ENCODE assay signal across 25 cellular contexts in genomic region chr1:64100791-64101190, GRCh38.
DNase-seq lines count a peak whose midpoint lies in the region; ATAC-seq, FAIRE-seq and TF ChIP-seq lines count a peak whose summit lies in the region.
"Had no signal": no experiment of that assay in that cellular context is flagged by ENCODE, and none has a peak within 500 bp of the region (broad histone marks: within the 10 kb centered on the region; RNA-seq: fewer than 3 reads in every experiment).

No MANE protein-coding gene starts in this region.

- H3K14ac ChIP-seq in neuronal stem cell (ENCODE audit: low read length): no peak overlapping the region

- H3K27ac ChIP-seq in neuronal stem cell (replicated peaks; ENCODE audit: low read length): no peak overlapping the region
- H3K27ac ChIP-seq: C4-2B, Peyer's patch had no signal

- no peak overlapping the region for H2AFZ ChIP-seq in neuronal stem cell (ENCODE audit: low read length)

- H3K4me2 ChIP-seq in neuronal stem cell (ENCODE audit: insufficient read depth, low read length, poor library complexity, severe bottlenecking): no peak overlapping the region

- H3K36me3 ChIP-seq in neuronal stem cell (replicated peaks in 1 of 2; ENCODE audit: control insufficient read depth in 2 of 2, insufficient read depth in 2 of 2, low read length in 2 of 2): no peaks in the 10 kb centered on the region
- H3K36me3 ChIP-seq: Peyer's patch had no signal

- no peak overlapping the region for H3K4me3 Mint-ChIP-seq in Calu3 (ENCODE audit: low read depth, unreplicated experiment)
- H3K4me3 Mint-ChIP-seq: IgD-negative memory B cell had no signal

- H3K27me3 Mint-ChIP-seq in Calu3 (ENCODE audit: unreplicated experiment): no peaks in the 10 kb centered on the region
- H3K27me3 Mint-ChIP-seq: IgD-negative memory B cell had no signal

- no peaks in the 10 kb centered on the region for H3K9me3 Mint-ChIP-seq in Calu3 (ENCODE audit: low read depth, unreplicated experiment)

- H2BK15ac ChIP-seq in neuronal stem cell (ENCODE audit: low read length): no peak overlapping the region

- no peak overlapping the region for H3K4me3 ChIP-seq in astrocyte of the spinal cord (ENCODE audit: low read depth, low read length)
- H3K4me3 ChIP-seq in foreskin fibroblast (ENCODE audit: low read depth in 1 of 2, low read length in 2 of 2): no peak overlapping the region
- no peak overlapping the region for H3K4me3 ChIP-seq in neuronal stem cell (ENCODE audit: low read length in 2 of 2)
- H3K4me3 ChIP-seq: Peyer's patch had no signal

- no peak overlapping the region for H4K8ac ChIP-seq in neuronal stem cell (ENCODE audit: low read depth, low read length)

- BruUV-seq in Calu3 (replicated peaks; lab: Mats Ljungman, UMichigan): no TSS peak

- DNase-seq in Calu3 (no peak), astrocyte of the spinal cord (ENCODE audit: low read depth, low spot score) (peak; percentile 17), foreskin fibroblast (peak; percentile 49 to 73), sciatic nerve (ENCODE audit: low spot score) (no peak), neuronal stem cell (ENCODE audit: low spot score) (no peak), HTR-8/SVneo (ENCODE audit: insufficient read length, low spot score) (no peak)
- DNase-seq: 8988T, AML-193, DMS53, GDM1, GOT3, MV-4-11, NCI-H1105 treated with DMSO at 0.1 percent for 48 hours, NCI-H1694 treated with DMSO at 0.1 percent for 48 hours, NCI-H2081 treated with DMSO at 0.1 percent for 48 hours, NCI-H2171 treated with DMSO at 0.1 percent for 48 hours, NCI-H524 treated with DMSO at 0.1 percent for 48 hours, NCI-H82, Peyer's patch had no signal

- no peak for TF ChIP-seq CTCF in Calu3 (IDR thresholded peaks at IDR 0.05; ENCODE audit: unreplicated experiment)
- no peak for TF ChIP-seq CTCF in astrocyte of the spinal cord (IDR thresholded peaks at IDR 0.05; ENCODE audit: low read depth, low read length)
- TF ChIP-seq CTCF in foreskin fibroblast (IDR thresholded peaks at IDR 0.05; ENCODE audit: low read depth, low read length): no peak

- no peak overlapping the region for H2BK5ac ChIP-seq in neuronal stem cell (ENCODE audit: low read length)

- CTCF ChIA-PET in Calu3 (lab: Charles Lee): interaction anchor here (0.7 kb wide), 1 partner anchor 11 kb away, joined by 3 read pairs; no protein-coding TSS in a partner anchor

- H2AK5ac ChIP-seq in neuronal stem cell (ENCODE audit: low read depth, low read length): no peak overlapping the region

- peaks cover 15% of the 10 kb centered on the region for H3K4me1 Mint-ChIP-seq in Calu3 (ENCODE audit: low read depth, unreplicated experiment)
- H3K4me1 Mint-ChIP-seq: IgD-negative memory B cell had no signal

- no peaks in the 10 kb centered on the region for H3K9me3 ChIP-seq in neuronal stem cell (replicated peaks in 1 of 2; ENCODE audit: control insufficient read depth in 2 of 2, insufficient read depth in 1 of 2, low read depth in 1 of 2, low read length in 2 of 2)
- H3K9me3 ChIP-seq: Peyer's patch had no signal

- no peaks in the 10 kb centered on the region for H3K36me3 Mint-ChIP-seq in Calu3 (ENCODE audit: insufficient read depth, unreplicated experiment)
- H3K36me3 Mint-ChIP-seq: IgD-negative memory B cell had no signal

- intact Hi-C loops in Calu3 (cut with micrococcal nuclease; ENCODE audit: unreplicated experiment): no loop called here
- intact Hi-C loops in sciatic nerve (cut with DNase I): no loop called here

- H3K4ac ChIP-seq in neuronal stem cell (ENCODE audit: low read length): no peak overlapping the region

- no peak overlapping the region for H4K91ac ChIP-seq in neuronal stem cell (ENCODE audit: low read depth, low read length, poor library complexity)

- WGBS in neuronal stem cell (ENCODE audit: extremely low coverage in 2 of 2, insufficient read length in 2 of 2, insufficient replicate concordance in 1 of 2), 2 donors: no CpG with 5 or more reads among the region's 4 CpGs

- H3K9ac ChIP-seq in neuronal stem cell (ENCODE audit: low read depth, low read length, poor library complexity): no peak overlapping the region

- H3K4me1 ChIP-seq in neuronal stem cell (ENCODE audit: control insufficient read depth in 2 of 2, insufficient read depth in 1 of 2, low read depth in 1 of 2, low read length in 2 of 2): peaks cover 0 to 9% of the 10 kb centered on the region in 2 donors
- H3K4me1 ChIP-seq: Peyer's patch had no signal

- peak overlapping the region; percentile 54 for H3K27ac Mint-ChIP-seq in Calu3 (ENCODE audit: unreplicated experiment)
- H3K27ac Mint-ChIP-seq: IgD-negative memory B cell had no signal

- FAIRE-seq in HTR-8/SVneo (lab: Jason Lieb, UNC): no peak
- FAIRE-seq: D721Med, GM18507 had no signal

- ATAC-seq in sciatic nerve (peak; percentile 49), GM19467 (IDR thresholded peaks at IDR 0.05; ENCODE audit: unreplicated experiment) (no peak)
- ATAC-seq: HCT116 had no signal

- in situ Hi-C loops in astrocyte of the spinal cord (cut with HindIII; ENCODE audit: low sequenced_read_pairs): no loop called here

- no peak overlapping the region for H3K18ac ChIP-seq in neuronal stem cell (ENCODE audit: low read length)

- H3K27me3 ChIP-seq in neuronal stem cell (ENCODE audit: control insufficient read depth in 3 of 3, insufficient read depth in 3 of 3, low read depth in 1 of 3, low read length in 3 of 3): no peaks in the 10 kb centered on the region
- H3K27me3 ChIP-seq: Peyer's patch had no signal

- no peaks in the 10 kb centered on the region for H3K79me1 ChIP-seq in neuronal stem cell (ENCODE audit: low read depth, low read length)

- no peak overlapping the region for H2BK120ac ChIP-seq in neuronal stem cell (ENCODE audit: low read depth, low read length)

- H2BK12ac ChIP-seq in neuronal stem cell (ENCODE audit: low read length): no peak overlapping the region

- no peak overlapping the region for H3K23ac ChIP-seq in neuronal stem cell (ENCODE audit: low read depth, low read length, poor library complexity)

Comparison
In these comparisons a context has a peak if more than half of its experiments do, and no peak if none do; other contexts are left out.
1. DNase-seq: peak in astrocyte of the spinal cord (single experiment) and foreskin fibroblast (2 of 2); none in Calu3 (single experiment), sciatic nerve (single experiment), neuronal stem cell (single experiment) and HTR-8/SVneo (single experiment).